In genomic region chr2:85394256-85394655, GRCh38 we compare ENCODE assay signal across 13 cellular contexts. TPM values are rescaled to one million over a fixed set of nuclear protein-coding genes. Genes with fewer than 3 reads are reported as not detected.
DNase-seq lines count a peak whose midpoint lies in the region; ATAC-seq and TF ChIP-seq lines count a peak whose summit lies in the region.
"Had no signal": no experiment of that assay in that cellular context is flagged by ENCODE, and none has a peak within 500 bp of the region (broad histone marks: within the 10 kb centered on the region; RNA-seq: fewer than 3 reads in every experiment).

No MANE protein-coding gene starts in this region.

- no peaks in the 10 kb centered on the region for H4K20me1 ChIP-seq in PC-3 (ENCODE audit: low read length)

- H3K4me1 ChIP-seq in PC-3 (ENCODE audit: insufficient read depth, low read length): peaks cover 19% of the 10 kb centered on the region

- CTCF ChIA-PET in PC-3 (lab: Charles Lee): no interaction called here
- CTCF ChIA-PET in activated CD8-positive, alpha-beta memory T cell treated with anti-CD3 and anti-CD28 coated beads, Interleukin-2, amount 10 ng/mL, durations not matched to agents 7 days and 5 days (lab: Charles Lee): interaction anchor here (2.1 to 4.4 kb wide), 3 partner anchors 10 to 157 kb away, joined by 9 to 37 read pairs (median 26); partner anchors contain the start of gene SH2D6

- H3K79me2 ChIP-seq in PC-3 (ENCODE audit: low read length): no peaks in the 10 kb centered on the region

- no TSS peak for BruUV-seq in PC-3 (replicated peaks; lab: Mats Ljungman, UMichigan)

- no peak for ATAC-seq in PC-3
- no peak for ATAC-seq in activated CD8-positive, alpha-beta memory T cell treated with anti-CD3 and anti-CD28 coated beads, Interleukin-2, amount 10 ng/mL, durations not matched to agents 7 days and 5 days
- ATAC-seq: body of pancreas, lower lobe of right lung had no signal

- no peaks in the 10 kb centered on the region for H3F3A ChIP-seq in PC-3 (ENCODE audit: low read length, unreplicated experiment)

- no peak overlapping the region for H3K27ac ChIP-seq in PC-3 (ENCODE audit: low read length)
- H3K27ac ChIP-seq: body of pancreas, lower lobe of right lung had no signal

- H3K9me3 Mint-ChIP-seq in activated CD8-positive, alpha-beta memory T cell treated with anti-CD3 and anti-CD28 coated beads, Interleukin-2, amount 10 ng/mL, durations not matched to agents 7 days and 5 days (ENCODE audit: low read depth): no peaks in the 10 kb centered on the region

- H3K9ac ChIP-seq in PC-3 (ENCODE audit: low read length): no peak overlapping the region

- TF ChIP-seq CTCF in GM10266 (IDR thresholded peaks at IDR 0.05; ENCODE audit: control insufficient read depth, insufficient read depth, low read depth, missing control alignments) (no peak), PC-3 (conservative IDR thresholded peaks at IDR 0.05; ENCODE audit: low read depth, low read length) (no peak)

- H3K27me3 Mint-ChIP-seq in activated CD8-positive, alpha-beta memory T cell treated with anti-CD3 and anti-CD28 coated beads, Interleukin-2, amount 10 ng/mL, durations not matched to agents 7 days and 5 days: no peaks in the 10 kb centered on the region

- H3K9me2 ChIP-seq in PC-3 (replicated peaks; ENCODE audit: low read length): no peaks in the 10 kb centered on the region

- H3K4me3 Mint-ChIP-seq in activated CD8-positive, alpha-beta memory T cell treated with anti-CD3 and anti-CD28 coated beads, Interleukin-2, amount 10 ng/mL, durations not matched to agents 7 days and 5 days: no peak overlapping the region

- peaks cover 11% of the 10 kb centered on the region; the same call in 1 of the 2 replicates for H3K36me3 ChIP-seq in PC-3 (ENCODE audit: low read depth, low read length)

- no peaks in the 10 kb centered on the region for H3K27me3 ChIP-seq in PC-3 (ENCODE audit: low read length)
- H3K27me3 ChIP-seq: body of pancreas had no signal

- intact Hi-C loops in PC-3 (cut with micrococcal nuclease): no loop called here

- no peak overlapping the region for H2AFZ ChIP-seq in PC-3 (ENCODE audit: low read length)

- H3K4me2 ChIP-seq in PC-3 (ENCODE audit: low read length): no peak overlapping the region

- POLR2A ChIA-PET in PC-3 (lab: Charles Lee; ENCODE audit: unreplicated experiment): no interaction called here

- H3K27ac Mint-ChIP-seq in activated CD8-positive, alpha-beta memory T cell treated with anti-CD3 and anti-CD28 coated beads, Interleukin-2, amount 10 ng/mL, durations not matched to agents 7 days and 5 days: no peak overlapping the region

- no peaks in the 10 kb centered on the region for H3K9me3 ChIP-seq in PC-3 (ENCODE audit: low read length)
- H3K9me3 ChIP-seq: body of pancreas, lower lobe of right lung had no signal

- H3K4me3 ChIP-seq in PC-3 (ENCODE audit: low read length): no peak overlapping the region
- H3K4me3 ChIP-seq: body of pancreas, lower lobe of right lung had no signal

- H3K4me1 Mint-ChIP-seq in activated CD8-positive, alpha-beta memory T cell treated with anti-CD3 and anti-CD28 coated beads, Interleukin-2, amount 10 ng/mL, durations not matched to agents 7 days and 5 days: peaks cover 19% of the 10 kb centered on the region

- H3K36me3 Mint-ChIP-seq in activated CD8-positive, alpha-beta memory T cell treated with anti-CD3 and anti-CD28 coated beads, Interleukin-2, amount 10 ng/mL, durations not matched to agents 7 days and 5 days: peaks cover 7% of the 10 kb centered on the region

- peak; percentile 17 for DNase-seq in D341Med (ENCODE audit: low spot score)
- peak; percentile 8 for DNase-seq in NCI-H2029 treated with DMSO at 0.1 percent for 48 hours (lab: John Stamatoyannopoulos, UW)
- peak; percentile 91 for DNase-seq in cerebellar cortex (ENCODE audit: low spot score)
- peak; percentile 93 for DNase-seq in pons (ENCODE audit: low spot score)
- DNase-seq in GM10266 (ENCODE audit: extremely low spot score): no peak
- no peak for DNase-seq in PC-3
- DNase-seq in CD1c-positive myeloid dendritic cell (ENCODE audit: extremely low spot score): no peak
- no peak for DNase-seq in activated CD8-positive, alpha-beta memory T cell treated with anti-CD3 and anti-CD28 coated beads, Interleukin-2, amount 10 ng/mL, durations not matched to agents 7 days and 5 days
- DNase-seq: body of pancreas; GOT3; lower lobe of right lung; NCI-H1436 treated with DMSO at 0.1 percent for 48 hours; stimulated activated naive CD4-positive, alpha-beta T cell treated with Interleukin-2 at 50 U/mL for 16 hours had no signal

RNA-seq across cellular contexts. Expression of gene CAPG, which starts 15.9 kb away (rescaled TPM):
- total RNA-seq in PC-3 (2014; rRNA removed): 221 and 260 TPM in 2 replicates
- total RNA-seq in activated CD8-positive, alpha-beta memory T cell treated with anti-CD3 and anti-CD28 coated beads, Interleukin-2, amount 10 ng/mL, durations not matched to agents 7 days and 5 days: 100 to 1,000 TPM; 204 to 211 TPM

RNA-seq across cellular contexts. Expression of gene SH2D6, which starts 24.3 kb away (rescaled TPM):
- total RNA-seq in PC-3 (2014; rRNA removed): 0.12 TPM in 1 of 2 replicates, not detected in the other
- under 1 TPM; 0.52 to 0.82 TPM for total RNA-seq in activated CD8-positive, alpha-beta memory T cell treated with anti-CD3 and anti-CD28 coated beads, Interleukin-2, amount 10 ng/mL, durations not matched to agents 7 days and 5 days

RNA-seq across cellular contexts. Expression of gene ELMOD3, which starts 39.7 kb away (rescaled TPM):
- total RNA-seq in PC-3 (2014; rRNA removed): 16.7 and 19.0 TPM in 2 replicates
- total RNA-seq in activated CD8-positive, alpha-beta memory T cell treated with anti-CD3 and anti-CD28 coated beads, Interleukin-2, amount 10 ng/mL, durations not matched to agents 7 days and 5 days: 10 to 100 TPM; 21.7 to 27.7 TPM

RNA-seq across cellular contexts. Expression of gene RETSAT, which starts 39.9 kb away (rescaled TPM):
- 39.1 and 50.8 TPM in 2 replicates for total RNA-seq in PC-3 (2014; rRNA removed)
- total RNA-seq in activated CD8-positive, alpha-beta memory T cell treated with anti-CD3 and anti-CD28 coated beads, Interleukin-2, amount 10 ng/mL, durations not matched to agents 7 days and 5 days: 10 to 100 TPM; 28.2 to 35.5 TPM

Comparison
In these comparisons a context has a peak if more than half of its experiments do, and no peak if none do; other contexts are left out.
1. DNase-seq: peak in D341Med (single experiment), NCI-H2029 treated with DMSO at 0.1 percent for 48 hours (single experiment), cerebellar cortex (single experiment) and pons (single experiment); none in GM10266 (single experiment), PC-3 (single experiment), CD1c-positive myeloid dendritic cell (single experiment) and activated CD8-positive, alpha-beta memory T cell treated with anti-CD3 and anti-CD28 coated beads, Interleukin-2, amount 10 ng/mL, durations not matched to agents 7 days and 5 days (single experiment).